16 cellular contexts compared by ENCODE assay signal in genomic region chr14:31402764-31403163, GRCh38. TPM values are rescaled to one million over a fixed set of nuclear protein-coding genes. Genes with fewer than 3 reads are reported as not detected.
A peak's percentile ranks its signal among the peaks of the same experiment; 100 is the strongest.
DNase-seq lines count a peak whose midpoint lies in the region; ATAC-seq, FAIRE-seq and TF ChIP-seq lines count a peak whose summit lies in the region.
"Had no signal": no experiment of that assay in that cellular context is flagged by ENCODE, and none has a peak within 500 bp of the region (broad histone marks: within the 10 kb centered on the region; RNA-seq: fewer than 3 reads in every experiment).

No MANE protein-coding gene starts in this region.

- H2AK5ac ChIP-seq in IMR-90 (ENCODE audit: low read depth, low read length) = no peak overlapping the region

- no peaks in the 10 kb centered on the region for H3K9me3 ChIP-seq in IMR-90 (ENCODE audit: control insufficient read depth, insufficient read depth, low read length)
- no peaks in the 10 kb centered on the region for H3K9me3 ChIP-seq in mucosa of descending colon
- no peaks in the 10 kb centered on the region for H3K9me3 ChIP-seq in CD4-positive, alpha-beta T cell (ENCODE audit: control insufficient read depth, low read length)
- H3K9me3 ChIP-seq: BLaER1 treated with 17β-estradiol and CSF1 and Interleukin-3, amounts not matched to agents 10 nM and 100 nM had no signal

- ATAC-seq in activated CD4-positive, alpha-beta T cell treated with anti-CD3 and anti-CD28 coated beads for 36 hours = no peak
- ATAC-seq in IMR-90 (ENCODE audit: low read depth) = peak; percentile 44; the same call in 1 of the 2 replicates
- peak; percentile 70 for ATAC-seq in mucosa of descending colon
- no peak for ATAC-seq in CD4-positive, alpha-beta T cell (ENCODE audit: poor library complexity)
- no peak for ATAC-seq in GM18505 (IDR thresholded peaks at IDR 0.05; ENCODE audit: unreplicated experiment)
- ATAC-seq: GM12878, K562 had no signal

- H3K4me1 Mint-ChIP-seq in activated CD4-positive, alpha-beta T cell treated with anti-CD3 and anti-CD28 coated beads for 36 hours = peaks cover 13% of the 10 kb centered on the region
- H3K4me1 Mint-ChIP-seq in CD4-positive, alpha-beta T cell (ENCODE audit: low read depth) = no peaks in the 10 kb centered on the region

- peaks cover 9% of the 10 kb centered on the region; the same call in 1 of the 2 replicates for H3K9me1 ChIP-seq in IMR-90 (ENCODE audit: insufficient read depth, low read length)

- H3K9me3 Mint-ChIP-seq in activated CD4-positive, alpha-beta T cell treated with anti-CD3 and anti-CD28 coated beads for 36 hours (ENCODE audit: low read depth) = no peaks in the 10 kb centered on the region
- no peaks in the 10 kb centered on the region for H3K9me3 Mint-ChIP-seq in CD4-positive, alpha-beta T cell
- H3K9me3 Mint-ChIP-seq: CD4-positive, CD25-positive, alpha-beta regulatory T cell; H9 had no signal

- POLR2A ChIA-PET in activated CD4-positive, alpha-beta T cell treated with anti-CD3 and anti-CD28 coated beads for 36 hours (lab: Charles Lee) = no interaction called here
- POLR2A ChIA-PET in IMR-90 (lab: Charles Lee; ENCODE audit: unreplicated experiment) = no interaction called here
- POLR2A ChIA-PET in CD4-positive, alpha-beta T cell (lab: Charles Lee) = no interaction called here

- H3K36me3 Mint-ChIP-seq in activated CD4-positive, alpha-beta T cell treated with anti-CD3 and anti-CD28 coated beads for 36 hours (ENCODE audit: low read depth) = peaks cover 17% of the 10 kb centered on the region
- H3K36me3 Mint-ChIP-seq in CD4-positive, alpha-beta T cell (ENCODE audit: low read depth) = peaks cover 37% of the 10 kb centered on the region

- H3K4me1 ChIP-seq in IMR-90 (ENCODE audit: control insufficient read depth, insufficient read depth, low read length) = no peaks in the 10 kb centered on the region
- H3K4me1 ChIP-seq in mucosa of descending colon (ENCODE audit: low read depth) = peaks cover 24% of the 10 kb centered on the region
- H3K4me1 ChIP-seq: BLaER1 treated with 17β-estradiol and CSF1 and Interleukin-3, amounts not matched to agents 10 nM and 100 nM had no signal

- H4K8ac ChIP-seq in IMR-90 (ENCODE audit: low read depth in 2 of 2, low read length in 2 of 2) = no peak overlapping the region

- H3K14ac ChIP-seq in IMR-90 (replicated peaks; ENCODE audit: low read depth, low read length) = no peak overlapping the region

- CTCF ChIA-PET in activated CD4-positive, alpha-beta T cell treated with anti-CD3 and anti-CD28 coated beads for 36 hours (lab: Charles Lee) = interaction anchor here (1.1 to 1.7 kb wide), 3 partner anchors 18 to 47 kb away, joined by 3 to 4 read pairs (median 4); partner anchors contain the start of gene HEATR5A
- CTCF ChIA-PET in IMR-90 (lab: Yijun Ruan, JAX) = no interaction called here
- CTCF ChIA-PET in CD4-positive, alpha-beta T cell (lab: Charles Lee) = interaction anchor here (1.4 kb wide), 1 partner anchor 20 kb away, joined by 3 read pairs; no protein-coding TSS in a partner anchor

- no peaks in the 10 kb centered on the region for H4K20me1 ChIP-seq in IMR-90 (ENCODE audit: insufficient read depth, low read length)

- no peak for TF ChIP-seq RAD21 in IMR-90 (IDR thresholded peaks at IDR 0.05; ENCODE audit: low read length)

- no peak overlapping the region for H3K4me3 Mint-ChIP-seq in activated CD4-positive, alpha-beta T cell treated with anti-CD3 and anti-CD28 coated beads for 36 hours
- H3K4me3 Mint-ChIP-seq in CD4-positive, alpha-beta T cell = no peak overlapping the region
- H3K4me3 Mint-ChIP-seq: CD4-positive, CD25-positive, alpha-beta regulatory T cell; H9 had no signal

- dilution Hi-C loops in IMR-90 (cut with HindIII; ENCODE audit: low sequenced_read_pairs, unreplicated experiment) = no loop called here

- no peak overlapping the region for H2BK15ac ChIP-seq in IMR-90 (ENCODE audit: low read depth, low read length)

- H3K27me3 Mint-ChIP-seq in activated CD4-positive, alpha-beta T cell treated with anti-CD3 and anti-CD28 coated beads for 36 hours = no peaks in the 10 kb centered on the region
- no peaks in the 10 kb centered on the region for H3K27me3 Mint-ChIP-seq in CD4-positive, alpha-beta T cell
- H3K27me3 Mint-ChIP-seq: CD4-positive, CD25-positive, alpha-beta regulatory T cell had no signal

- no peak overlapping the region for H3K23ac ChIP-seq in IMR-90 (ENCODE audit: low read depth, low read length)

- FAIRE-seq in colon (lab: Jason Lieb, UNC) = peak; percentile 31
- FAIRE-seq: GM12878, K562 had no signal

- no peak overlapping the region for H2BK120ac ChIP-seq in IMR-90 (ENCODE audit: low read depth, low read length)

- H3K36me3 ChIP-seq in IMR-90 (ENCODE audit: control insufficient read depth, insufficient read depth, low read length) = peaks cover 7% of the 10 kb centered on the region
- H3K36me3 ChIP-seq in mucosa of descending colon (ENCODE audit: low read depth) = no peaks in the 10 kb centered on the region

- in situ Hi-C loops in IMR-90 (cut with MboI; ENCODE audit: low sequenced_read_pairs) = no loop called here

- no peak overlapping the region for H2AK9ac ChIP-seq in IMR-90 (replicated peaks; ENCODE audit: low read depth, low read length, poor library complexity)

- H4K5ac ChIP-seq in IMR-90 (ENCODE audit: low read depth, low read length) = no peak overlapping the region

- H3K79me1 ChIP-seq in IMR-90 (ENCODE audit: low read depth in 1 of 2, low read length in 2 of 2) = peaks cover 23 to 26% of the 10 kb centered on the region in 2 experiments

- no peak overlapping the region for H3K9ac ChIP-seq in IMR-90 (ENCODE audit: low read depth, low read length)
- H3K9ac ChIP-seq: BLaER1 treated with 17β-estradiol and CSF1 and Interleukin-3, amounts not matched to agents 10 nM and 100 nM had no signal

- no peak for TF ChIP-seq POLR2A in IMR-90 (IDR thresholded peaks at IDR 0.05; ENCODE audit: low read depth, low read length)
- TF ChIP-seq POLR2A in GM18505 (IDR thresholded peaks at IDR 0.05; ENCODE audit: borderline replicate concordance, extremely low read depth, insufficient read depth, insufficient read length) = no peak

- no TSS peak for BruUV-seq in IMR-90 (replicated peaks; lab: Mats Ljungman, UMichigan)

- no CpG with 5 or more reads among the region's 2 CpGs for WGBS in IMR-90 (ENCODE audit: extremely low coverage in 2 of 2, insufficient read length in 1 of 2), 2 experiments

- no peak overlapping the region for H3K56ac ChIP-seq in IMR-90 (ENCODE audit: extremely low read depth, insufficient read depth, low read length)

- no peaks in the 10 kb centered on the region for H3K27me3 ChIP-seq in IMR-90 (ENCODE audit: control insufficient read depth, insufficient read depth, low read length)
- H3K27me3 ChIP-seq in CD4-positive, alpha-beta T cell (ENCODE audit: control insufficient read depth, insufficient read depth, low read length) = no peaks in the 10 kb centered on the region
- H3K27me3 ChIP-seq: BLaER1 treated with 17β-estradiol and CSF1 and Interleukin-3, amounts not matched to agents 10 nM and 100 nM had no signal

- H2BK5ac ChIP-seq in IMR-90 (ENCODE audit: low read depth, low read length, poor library complexity, severe bottlenecking) = no peak overlapping the region

- no peak overlapping the region for H3K27ac ChIP-seq in IMR-90 (ENCODE audit: insufficient read depth, low read length)
- no peak overlapping the region for H3K27ac ChIP-seq in CD4-positive, alpha-beta T cell (ENCODE audit: low read depth, low read length)
- H3K27ac ChIP-seq: BLaER1 treated with 17β-estradiol and CSF1 and Interleukin-3, amounts not matched to agents 10 nM and 100 nM had no signal

- no peak overlapping the region for H2BK20ac ChIP-seq in IMR-90 (ENCODE audit: low read depth, low read length)

- H3K18ac ChIP-seq in IMR-90 (ENCODE audit: low read depth, low read length) = no peak overlapping the region

- no peak overlapping the region for H2AFZ ChIP-seq in IMR-90 (replicated peaks; ENCODE audit: low read length, poor library complexity)

- peak overlapping the region; percentile 17 for H3K27ac Mint-ChIP-seq in activated CD4-positive, alpha-beta T cell treated with anti-CD3 and anti-CD28 coated beads for 36 hours
- H3K27ac Mint-ChIP-seq in CD4-positive, alpha-beta T cell = no peak overlapping the region
- H3K27ac Mint-ChIP-seq: H9 had no signal

- H3K4me2 ChIP-seq in IMR-90 (ENCODE audit: low read depth, low read length) = no peak overlapping the region
- H3K4me2 ChIP-seq: BLaER1 treated with 17β-estradiol and CSF1 and Interleukin-3, amounts not matched to agents 10 nM and 100 nM had no signal

- no peak for DNase-seq in activated CD4-positive, alpha-beta T cell treated with anti-CD3 and anti-CD28 coated beads for 36 hours
- DNase-seq in activated CD4-positive, alpha-beta T cell treated with anti-CD3 and anti-CD28 coated beads, Interleukin-2, amount 50 U/mL, for 4 hours = no peak
- DNase-seq in IMR-90 = no peak
- DNase-seq in mucosa of descending colon = no peak
- DNase-seq in CD4-positive, alpha-beta T cell = no peak
- no peak for DNase-seq in stimulated activated CD4-positive, alpha-beta T cell treated with anti-CD3 and anti-CD28 coated beads, Interleukin-4, amount 100 ng/mL, for 4 hours
- DNase-seq: 8988T; Calu3; CD4-positive, CD25-positive, alpha-beta regulatory T cell; DMS 273 treated with DMSO at 0.1 percent for 48 hours; H9 had no signal

- no peak overlapping the region for H3K4ac ChIP-seq in IMR-90 (ENCODE audit: low read depth, low read length)

- intact Hi-C loops in activated CD4-positive, alpha-beta T cell treated with anti-CD3 and anti-CD28 coated beads for 36 hours (cut with DNase I, micrococcal nuclease) = no loop called here
- intact Hi-C loops in IMR-90 (cut with micrococcal nuclease) (no loop called here), mucosa of descending colon (cut with DNase I, micrococcal nuclease) (no loop called here)
- intact Hi-C loops in CD4-positive, alpha-beta T cell (cut with DNase I, micrococcal nuclease) = no loop called here

- TF ChIP-seq CTCF in IMR-90 (conservative IDR thresholded peaks at IDR 0.05; ENCODE audit: low read depth, low read length) = no peak
- no peak for TF ChIP-seq CTCF in mucosa of descending colon (IDR thresholded peaks at IDR 0.05)
- no peak for TF ChIP-seq CTCF in CD4-positive, alpha-beta T cell (IDR thresholded peaks at IDR 0.05)

- no peak overlapping the region for H4K91ac ChIP-seq in IMR-90 (ENCODE audit: insufficient read depth, low read depth, low read length)

- no peak overlapping the region for H3K4me3 ChIP-seq in IMR-90 (ENCODE audit: insufficient read depth, low read depth, low read length)
- peak overlapping the region; percentile 2 for H3K4me3 ChIP-seq in mucosa of descending colon
- H3K4me3 ChIP-seq: BLaER1 treated with 17β-estradiol and CSF1 and Interleukin-3, amounts not matched to agents 10 nM and 100 nM; GM12878; K562 had no signal

RNA-seq across cellular contexts. Expression of gene HEATR5A, which starts 17.6 kb away (rescaled TPM):
- total RNA-seq in activated CD4-positive, alpha-beta T cell treated with anti-CD3 and anti-CD28 coated beads for 36 hours = 1 to 10 TPM; 8.5 to 9.4 TPM
- 46.4 and 48.9 TPM in 2 replicates for total RNA-seq in IMR-90 (2012; rRNA removed)
- polyA plus RNA-seq in IMR-90 (2012; rRNA removed) = 12.6 and 14.0 TPM in 2 replicates
- polyA plus RNA-seq in IMR-90 (2012; cell fraction: cytosol; rRNA removed) = 3.5 and 4.5 TPM in 2 replicates
- 4.7 and 17.4 TPM in 2 replicates for polyA plus RNA-seq in IMR-90 (2012; cell fraction: nucleus; rRNA removed; ENCODE audit: low replicate concordance)
- total RNA-seq in mucosa of descending colon = 10 to 100 TPM; 53.3 to 80.0 (median 56.8) TPM
- total RNA-seq in CD4-positive, alpha-beta T cell = 1 to 10 TPM; 5.2 to 5.5 TPM

RNA-seq across cellular contexts. Expression of gene DTD2, which starts 54.5 kb away (rescaled TPM):
- total RNA-seq in activated CD4-positive, alpha-beta T cell treated with anti-CD3 and anti-CD28 coated beads for 36 hours = 10 to 100 TPM; 17.5 to 21.6 TPM
- 24.9 and 46.1 TPM in 2 replicates for total RNA-seq in IMR-90 (2012; rRNA removed)
- polyA plus RNA-seq in IMR-90 (2012; rRNA removed) = 13.4 and 16.9 TPM in 2 replicates
- polyA plus RNA-seq in IMR-90 (2012; cell fraction: cytosol; rRNA removed) = 8.7 and 16.7 TPM in 2 replicates
- 5.2 and 8.1 TPM in 2 replicates for polyA plus RNA-seq in IMR-90 (2012; cell fraction: nucleus; rRNA removed; ENCODE audit: low replicate concordance)
- total RNA-seq in mucosa of descending colon = 10 to 100 TPM; 11.3 to 14.6 (median 13.4) TPM
- 1 to 10 TPM; 4.6 to 5.7 TPM for total RNA-seq in CD4-positive, alpha-beta T cell

Comparison
In these comparisons a context has a peak if more than half of its experiments do, and no peak if none do; other contexts are left out.
1. ATAC-seq: peak in IMR-90 (single experiment) and mucosa of descending colon (single experiment); none in activated CD4-positive, alpha-beta T cell treated with anti-CD3 and anti-CD28 coated beads for 36 hours (single experiment), CD4-positive, alpha-beta T cell (single experiment) and GM18505 (single experiment).